ENCODE assay signal across 10 cellular contexts in genomic region chr13:110562696-110563462, GRCh38. TPM values are rescaled to one million over a fixed set of nuclear protein-coding genes. Genes with fewer than 3 reads are reported as not detected.
DNase-seq lines count a peak whose midpoint lies in the region; ATAC-seq, FAIRE-seq and TF ChIP-seq lines count a peak whose summit lies in the region.
"Had no signal": no experiment of that assay in that cellular context is flagged by ENCODE, and none has a peak within 500 bp of the region (broad histone marks: within the 10 kb centered on the region; RNA-seq: fewer than 3 reads in every experiment).

No MANE protein-coding gene starts in this region.

- no peaks in the 10 kb centered on the region for H4K20me1 ChIP-seq in DOHH2 (ENCODE audit: control insufficient read depth, insufficient read depth, low read depth, low read length)

- intact Hi-C loops in psoas muscle (cut with DNase I), result loop anchor here in 1 of 2 donors (5.0 kb wide), 1 partner anchor 106 kb away; no protein-coding TSS in a partner anchor

- no peak for FAIRE-seq in frontal cortex (lab: Jason Lieb, UNC)

- POLR2A ChIA-PET in T-cell (lab: Charles Lee), result no interaction called here

- TF ChIP-seq CTCF in DOHH2 (IDR thresholded peaks at IDR 0.05; ENCODE audit: low read depth, low read length, poor library complexity, severe bottlenecking) (no peak), fibroblast of villous mesenchyme (IDR thresholded peaks at IDR 0.05; ENCODE audit: insufficient read depth, low read depth, low read length) (no peak), psoas muscle (IDR thresholded peaks at IDR 0.05) (no peak), GM13977 (IDR thresholded peaks at IDR 0.05; ENCODE audit: extremely low read depth, insufficient read depth, missing control alignments) (no peak)

- no peaks in the 10 kb centered on the region for H3K36me3 Mint-ChIP-seq in T-cell

- DNase-seq in T-cell (no peak), fibroblast of villous mesenchyme (ENCODE audit: low read depth) (no peak), psoas muscle (no peak), frontal cortex (ENCODE audit: low spot score in 2 of 2) (no peak), NCI-H2081 treated with DMSO at 0.1 percent for 48 hours (lab: John Stamatoyannopoulos, UW) (no peak), GM13977 (ENCODE audit: low spot score) (no peak), NCI-H2107 treated with DMSO at 0.1 percent for 48 hours (lab: John Stamatoyannopoulos, UW; ENCODE audit: unreplicated experiment) (no peak)
- DNase-seq: effector CD4-positive, alpha-beta T cell; stimulated activated CD4-positive, alpha-beta T cell treated with anti-CD3 and anti-CD28 coated beads, Interleukin-12 subunit alpha, Interleukin-12 subunit beta, amount 100 ng/mL, for 4 hours had no signal

- H3K4me1 ChIP-seq in DOHH2 (ENCODE audit: control insufficient read depth, low read length), result peaks cover 11% of the 10 kb centered on the region
- H3K4me1 ChIP-seq in psoas muscle, result peaks cover 11% of the 10 kb centered on the region

- H3K4me1 Mint-ChIP-seq in T-cell, result peaks cover 16 to 32% (median 25%) of the 10 kb centered on the region in 3 donors

- H3K4me2 ChIP-seq in DOHH2 (ENCODE audit: low read length), result peak overlapping the region; percentile 80

- H3K36me3 ChIP-seq in DOHH2 (ENCODE audit: control insufficient read depth, low read length) (no peaks in the 10 kb centered on the region), psoas muscle (ENCODE audit: insufficient read depth in 1 of 2, low read depth in 1 of 2) (no peaks in the 10 kb centered on the region)

- H3K79me2 ChIP-seq in DOHH2 (ENCODE audit: control insufficient read depth, low read length), result no peaks in the 10 kb centered on the region

- H3K9me2 ChIP-seq in DOHH2 (replicated peaks; ENCODE audit: control insufficient read depth, low read length), result no peaks in the 10 kb centered on the region

- no peak overlapping the region for H3K27ac Mint-ChIP-seq in T-cell

- CTCF ChIA-PET in T-cell (lab: Charles Lee), result interaction anchor here in 1 of 2 donors (0.6 to 1.2 kb wide), 2 partner anchors 16 to 107 kb away, joined by 3 read pairs; no protein-coding TSS in a partner anchor

- H3K27ac ChIP-seq in DOHH2 (ENCODE audit: low read depth, low read length) (no peak overlapping the region), psoas muscle (no peak overlapping the region)

- WGBS in psoas muscle, 3 donors, result 89 to 94% (median 91%) methylated on average over 17 of the region's 17 CpGs

- no peaks in the 10 kb centered on the region for H3K9me3 ChIP-seq in DOHH2 (ENCODE audit: control insufficient read depth, insufficient read depth, low read length)
- H3K9me3 ChIP-seq in psoas muscle, result no peaks in the 10 kb centered on the region

- in situ Hi-C loops in GM13977 (cut with MboI; ENCODE audit: low pct_unique_long_range_greater_than_20kb, low sequenced_read_pairs, unreplicated experiment), result loop anchor here (25.0 kb wide), 1 partner anchor 101 kb away; no protein-coding TSS in a partner anchor

- peaks cover 7% of the 10 kb centered on the region; the same call in 1 of the 2 replicates for H3F3A ChIP-seq in DOHH2 (ENCODE audit: control insufficient read depth, insufficient read depth)

- H3K9me3 Mint-ChIP-seq in T-cell, result peaks cover 0 to 4% (median 0%) of the 10 kb centered on the region in 3 donors

- H3K27me3 Mint-ChIP-seq in T-cell, result peaks cover 4 to 8% of the 10 kb centered on the region in 2 donors

- H3K27me3 ChIP-seq in DOHH2 (ENCODE audit: control insufficient read depth, low read length) (peaks cover 48% of the 10 kb centered on the region), psoas muscle (ENCODE audit: insufficient read depth in 3 of 3, low read length in 2 of 3) (peaks cover 0 to 3% (median 0%) of the 10 kb centered on the region in 3 donors)

- peak overlapping the region; percentile 70; the same call in 1 of the 2 replicates for H3K4me3 ChIP-seq in DOHH2 (ENCODE audit: low read length)
- peak overlapping the region; percentile 81 for H3K4me3 ChIP-seq in fibroblast of villous mesenchyme (ENCODE audit: low read depth, low read length)
- H3K4me3 ChIP-seq in psoas muscle, result peak overlapping the region; percentile 88

- H3K4me3 Mint-ChIP-seq in T-cell, result peak overlapping the region; percentile 89 to 98 (median 90)

- ATAC-seq in T-cell (replicated peaks in 1 of 4), result no peak
- no peak for ATAC-seq in psoas muscle

RNA-seq across cellular contexts. Expression of gene RAB20, which starts 1.4 kb away (rescaled TPM):
- total RNA-seq in T-cell (1 to 10 TPM in 4 of 5 donors, under 1 TPM in 1; 0.47 to 3.1 (median 2.1) TPM), fibroblast of villous mesenchyme (4.2 and 4.7 TPM in 2 replicates), psoas muscle (1 to 10 TPM; 2.3 to 6.8 (median 3.0) TPM), frontal cortex (2.0 TPM)
- polyA plus RNA-seq in psoas muscle, result 10 to 100 TPM in 1 of 3 donors, 1 to 10 TPM in 2; 1.2 to 20.5 (median 2.7) TPM

RNA-seq across cellular contexts. Expression of gene NAXD, which starts 52.5 kb away (rescaled TPM):
- total RNA-seq in T-cell (10 to 100 TPM; 22.2 to 34.3 (median 29.2) TPM), fibroblast of villous mesenchyme (13.5 and 16.8 TPM in 2 replicates), psoas muscle (10 to 100 TPM; 29.2 to 59.2 (median 29.7) TPM), frontal cortex (25.3 TPM)
- polyA plus RNA-seq in psoas muscle, result 10 to 100 TPM; 26.0 to 36.7 (median 29.6) TPM
